ENCODE assay signal across 1 cellular context in the genomic region with DNA sequence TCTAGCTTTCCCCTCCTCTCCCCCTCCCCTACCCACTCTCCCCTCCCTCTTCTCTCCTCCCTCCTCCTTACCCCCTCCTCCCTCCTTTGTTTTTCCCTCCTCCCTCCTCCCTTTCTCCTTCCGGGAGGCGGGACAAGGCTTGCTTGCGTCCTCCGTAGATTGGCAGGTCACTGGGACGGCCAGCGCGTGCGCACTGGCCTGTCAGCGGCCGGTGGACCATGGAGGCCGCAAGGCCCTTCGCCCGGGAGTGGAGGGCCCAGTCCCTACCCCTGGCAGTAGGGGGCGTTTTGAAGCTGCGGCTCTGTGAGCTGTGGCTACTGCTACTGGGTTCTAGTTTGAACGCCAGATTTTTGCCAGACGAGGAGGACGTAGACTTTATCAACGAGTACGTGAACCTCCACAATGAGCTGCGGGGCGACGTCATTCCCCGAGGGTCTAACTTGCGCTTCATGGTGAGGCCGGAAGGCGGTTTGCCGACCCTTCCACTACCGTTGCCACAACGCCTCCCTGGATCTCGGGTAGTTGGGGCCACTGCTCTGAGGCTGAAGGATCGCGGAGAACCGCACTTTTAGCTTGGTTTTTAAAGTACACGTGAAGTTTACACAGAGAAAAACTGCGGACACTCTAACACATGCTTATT.
A peak's percentile ranks its signal among the peaks of the same experiment; 100 is the strongest.
TF ChIP-seq lines count a peak whose summit lies in the region.

TSS of gene GLIPR1L2 (plus strand) at position 191 of the 640 bp plus-strand sequence. CDS start at position 219, 28 bp downstream.

TF ChIP-seq in HEK293, 187 proteins besides CTCF, POLR2A, EP300 and RAD21 (continued from another document and continues in another):
- TF ChIP-seq, protein P1, sequence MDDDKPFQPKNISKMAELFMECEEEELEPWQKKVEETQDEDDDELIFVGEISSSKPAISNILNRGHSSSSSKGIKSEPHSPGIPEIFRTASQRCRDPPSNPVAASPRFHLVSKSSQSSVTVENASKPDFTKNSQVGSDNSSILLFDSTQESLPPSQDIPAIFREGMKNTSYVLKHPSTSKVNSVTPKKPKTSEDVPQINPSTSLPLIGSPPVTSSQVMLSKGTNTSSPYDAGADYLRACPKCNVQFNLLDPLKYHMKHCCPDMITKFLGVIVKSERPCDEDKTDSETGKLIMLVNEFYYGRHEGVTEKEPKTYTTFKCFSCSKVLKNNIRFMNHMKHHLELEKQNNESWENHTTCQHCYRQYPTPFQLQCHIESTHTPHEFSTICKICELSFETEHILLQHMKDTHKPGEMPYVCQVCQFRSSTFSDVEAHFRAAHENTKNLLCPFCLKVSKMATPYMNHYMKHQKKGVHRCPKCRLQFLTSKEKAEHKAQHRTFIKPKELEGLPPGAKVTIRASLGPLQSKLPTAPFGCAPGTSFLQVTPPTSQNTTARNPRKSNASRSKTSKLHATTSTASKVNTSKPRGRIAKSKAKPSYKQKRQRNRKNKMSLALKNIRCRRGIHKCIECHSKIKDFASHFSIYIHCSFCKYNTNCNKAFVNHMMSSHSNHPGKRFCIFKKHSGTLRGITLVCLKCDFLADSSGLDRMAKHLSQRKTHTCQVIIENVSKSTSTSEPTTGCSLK (tag by site-specific recombination; IDR thresholded peaks at IDR 0.05), result no peak
- TF ChIP-seq ZNF341 (tag by site-specific recombination; IDR thresholded peaks at IDR 0.05; ENCODE audit: low read depth), result peak; percentile 31; the same call in 1 of the 2 replicates
- no peak for TF ChIP-seq ZNF837 (tag by site-specific recombination; IDR thresholded peaks at IDR 0.05)
- TF ChIP-seq ZNF221 (tag by site-specific recombination; IDR thresholded peaks at IDR 0.05; ENCODE audit: borderline replicate concordance), result no peak
- peak; percentile 21; the same call in 1 of the 2 replicates for TF ChIP-seq ZNF394 (tag by site-specific recombination; IDR thresholded peaks at IDR 0.05; ENCODE audit: borderline replicate concordance)
- no peak for TF ChIP-seq ELK4 (IDR thresholded peaks at IDR 0.05; ENCODE audit: borderline replicate concordance, low read depth, low read length)
- TF ChIP-seq KLF9 (tag by site-specific recombination; IDR thresholded peaks at IDR 0.05; ENCODE audit: low read depth), result peak; percentile 39; the same call in 1 of the 2 replicates
- no peak for TF ChIP-seq ZNF416 (tag by site-specific recombination; IDR thresholded peaks at IDR 0.05)
- no peak for TF ChIP-seq ZNF610 (tag by site-specific recombination; IDR thresholded peaks at IDR 0.05; ENCODE audit: borderline replicate concordance)
- TF ChIP-seq ZNF664 (tag by site-specific recombination; IDR thresholded peaks at IDR 0.05), result no peak
- no peak for TF ChIP-seq ZNF19 (tag by site-specific recombination; IDR thresholded peaks at IDR 0.05; ENCODE audit: low read depth)
- TF ChIP-seq ZNF133 (tag by site-specific recombination; IDR thresholded peaks at IDR 0.05), result no peak
- TF ChIP-seq ZSCAN5A (tag by site-specific recombination; IDR thresholded peaks at IDR 0.05), result no peak
- TF ChIP-seq, protein P2, sequence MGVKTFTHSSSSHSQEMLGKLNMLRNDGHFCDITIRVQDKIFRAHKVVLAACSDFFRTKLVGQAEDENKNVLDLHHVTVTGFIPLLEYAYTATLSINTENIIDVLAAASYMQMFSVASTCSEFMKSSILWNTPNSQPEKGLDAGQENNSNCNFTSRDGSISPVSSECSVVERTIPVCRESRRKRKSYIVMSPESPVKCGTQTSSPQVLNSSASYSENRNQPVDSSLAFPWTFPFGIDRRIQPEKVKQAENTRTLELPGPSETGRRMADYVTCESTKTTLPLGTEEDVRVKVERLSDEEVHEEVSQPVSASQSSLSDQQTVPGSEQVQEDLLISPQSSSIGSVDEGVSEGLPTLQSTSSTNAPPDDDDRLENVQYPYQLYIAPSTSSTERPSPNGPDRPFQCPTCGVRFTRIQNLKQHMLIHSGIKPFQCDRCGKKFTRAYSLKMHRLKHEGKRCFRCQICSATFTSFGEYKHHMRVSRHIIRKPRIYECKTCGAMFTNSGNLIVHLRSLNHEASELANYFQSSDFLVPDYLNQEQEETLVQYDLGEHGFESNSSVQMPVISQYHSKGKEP (tag by site-specific recombination; IDR thresholded peaks at IDR 0.05), result no peak
- peak; percentile 93 for TF ChIP-seq SP3 (tag by site-specific recombination; IDR thresholded peaks at IDR 0.05)
- no peak for TF ChIP-seq SALL2 (tag by site-specific recombination; IDR thresholded peaks at IDR 0.05; ENCODE audit: borderline replicate concordance)
- peak; percentile 64 for TF ChIP-seq ZFP69B (tag by site-specific recombination; IDR thresholded peaks at IDR 0.05)
- no peak for TF ChIP-seq ZNF670 (tag by site-specific recombination; IDR thresholded peaks at IDR 0.05; ENCODE audit: low read depth)
- no peak for TF ChIP-seq BCL11A (tag by site-specific recombination; IDR thresholded peaks at IDR 0.05; ENCODE audit: low read depth)
- no peak for TF ChIP-seq PRDM2 (tag by site-specific recombination; IDR thresholded peaks at IDR 0.05; ENCODE audit: borderline replicate concordance)
- TF ChIP-seq ZNF621 (tag by site-specific recombination; IDR thresholded peaks at IDR 0.05), result no peak
- no peak for TF ChIP-seq ZNF707 (tag by site-specific recombination; IDR thresholded peaks at IDR 0.05)
- peak; percentile 55 for TF ChIP-seq KLF8 (tag by site-specific recombination; IDR thresholded peaks at IDR 0.05)
- no peak for TF ChIP-seq ZNF311 (tag by site-specific recombination; IDR thresholded peaks at IDR 0.05; ENCODE audit: borderline replicate concordance)
- TF ChIP-seq ZNF214 (tag by site-specific recombination; IDR thresholded peaks at IDR 0.05; ENCODE audit: borderline replicate concordance), result no peak
- no peak for TF ChIP-seq ZNF791 (tag by site-specific recombination; IDR thresholded peaks at IDR 0.05)
- TF ChIP-seq ZNF350 (tag by site-specific recombination; IDR thresholded peaks at IDR 0.05), result no peak
- TF ChIP-seq GLI4 (tag by site-specific recombination; IDR thresholded peaks at IDR 0.05), result no peak; the same call in 1 of the 2 replicates
- no peak for TF ChIP-seq ZNF658 (tag by site-specific recombination; IDR thresholded peaks at IDR 0.05)
- TF ChIP-seq YY2 (tag by site-specific recombination; IDR thresholded peaks at IDR 0.05), result no peak
- no peak for TF ChIP-seq ZNF792 (tag by site-specific recombination; IDR thresholded peaks at IDR 0.05)
- no peak for TF ChIP-seq RBAK (tag by site-specific recombination; IDR thresholded peaks at IDR 0.05)
- no peak for TF ChIP-seq ZFHX2 (tag by site-specific recombination; conservative IDR thresholded peaks at IDR 0.05)
- no peak for TF ChIP-seq OVOL3 (tag by site-specific recombination; IDR thresholded peaks at IDR 0.05)
- TF ChIP-seq OSR2 (tag by site-specific recombination; IDR thresholded peaks at IDR 0.05), result peak; percentile 78
- no peak for TF ChIP-seq ZNF514 (tag by site-specific recombination; IDR thresholded peaks at IDR 0.05)
- TF ChIP-seq SETDB1 (IDR thresholded peaks at IDR 0.05; ENCODE audit: insufficient read length, low read length), result no peak
- no peak for TF ChIP-seq ZNF16 (tag by site-specific recombination; IDR thresholded peaks at IDR 0.05; ENCODE audit: low read depth)
- peak; percentile 89 for TF ChIP-seq ZBTB21 (tag by site-specific recombination; IDR thresholded peaks at IDR 0.05)
- TF ChIP-seq ZNF544 (tag by site-specific recombination; IDR thresholded peaks at IDR 0.05), result no peak
- TF ChIP-seq ZNF148 (tag by site-specific recombination; IDR thresholded peaks at IDR 0.05; ENCODE audit: borderline replicate concordance), result no peak
- TF ChIP-seq ZNF23 (tag by site-specific recombination; IDR thresholded peaks at IDR 0.05; ENCODE audit: borderline replicate concordance), result no peak
- TF ChIP-seq, protein P3, sequence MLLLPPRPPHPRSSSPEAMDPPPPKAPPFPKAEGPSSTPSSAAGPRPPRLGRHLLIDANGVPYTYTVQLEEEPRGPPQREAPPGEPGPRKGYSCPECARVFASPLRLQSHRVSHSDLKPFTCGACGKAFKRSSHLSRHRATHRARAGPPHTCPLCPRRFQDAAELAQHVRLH (tag by site-specific recombination; IDR thresholded peaks at IDR 0.05), result peak; percentile 68; the same call in 1 of the 2 replicates
- TF ChIP-seq, protein P4, sequence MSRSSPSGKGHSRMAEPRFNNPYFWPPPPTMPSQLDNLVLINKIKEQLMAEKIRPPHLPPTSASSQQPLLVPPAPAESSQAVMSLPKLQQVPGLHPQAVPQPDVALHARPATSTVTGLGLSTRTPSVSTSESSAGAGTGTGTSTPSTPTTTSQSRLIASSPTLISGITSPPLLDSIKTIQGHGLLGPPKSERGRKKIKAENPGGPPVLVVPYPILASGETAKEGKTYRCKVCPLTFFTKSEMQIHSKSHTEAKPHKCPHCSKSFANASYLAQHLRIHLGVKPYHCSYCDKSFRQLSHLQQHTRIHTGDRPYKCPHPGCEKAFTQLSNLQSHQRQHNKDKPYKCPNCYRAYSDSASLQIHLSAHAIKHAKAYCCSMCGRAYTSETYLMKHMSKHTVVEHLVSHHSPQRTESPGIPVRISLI (tag by site-specific recombination; IDR thresholded peaks at IDR 0.05), result no peak
- no peak for TF ChIP-seq GFI1B (tag by site-specific recombination; IDR thresholded peaks at IDR 0.05)
- TF ChIP-seq ZFP41 (tag by site-specific recombination; IDR thresholded peaks at IDR 0.05; ENCODE audit: borderline replicate concordance), result no peak
